8 cellular contexts compared by ENCODE assay signal in genomic region chrX:24464836-24465523, GRCh38. TPM values are rescaled to one million over a fixed set of nuclear protein-coding genes. Genes with fewer than 3 reads are reported as not detected.
DNase-seq lines count a peak whose midpoint lies in the region; ATAC-seq and TF ChIP-seq lines count a peak whose summit lies in the region.

Gene PDK3 (plus strand): TSS chrX:24465286. CDS start chrX:24465456, 170 bp downstream.

- intact Hi-C loops in colonic mucosa (cut with DNase I), result no loop called here

- peak within 1 kb of the TSS; percentile 54 to 81 for H3K9ac ChIP-seq in colonic mucosa (ENCODE audit: low read depth in 2 of 2, low read length in 2 of 2)

- H3K27me3 ChIP-seq in BJ (ENCODE audit: control insufficient read depth, insufficient read depth, low read length), result no peaks in the 10 kb centered on the region
- H3K27me3 ChIP-seq in colonic mucosa, result no peaks in the 10 kb centered on the region

- TF ChIP-seq CTCF in BJ (IDR thresholded peaks at IDR 0.05; ENCODE audit: insufficient read depth, low read depth, low read length) (no peak), colonic mucosa (IDR thresholded peaks at IDR 0.05) (no peak)

- H3K4me3 ChIP-seq in BJ (ENCODE audit: low read depth, low read length), result peak within 1 kb of the TSS; percentile 56
- peak within 1 kb of the TSS; percentile 71 for H3K4me3 ChIP-seq in colonic mucosa

- H3K9me3 ChIP-seq in colonic mucosa, result no peaks in the 10 kb centered on the region

- POLR2A ChIA-PET in BJ (lab: Charles Lee), result no interaction called here

- H3K27ac ChIP-seq in colonic mucosa, result peak within 1 kb of the TSS; percentile 84

- ATAC-seq in GM19324 (IDR thresholded peaks at IDR 0.05; ENCODE audit: low FRiP score, unreplicated experiment) (peak; percentile 96), HG03460 (IDR thresholded peaks at IDR 0.05; ENCODE audit: unreplicated experiment) (peak; percentile 91), left lobe of liver (peak; percentile 98)

- H3K4me1 ChIP-seq in colonic mucosa, result no peaks in the 10 kb centered on the region

- CTCF ChIA-PET in BJ (lab: Yijun Ruan, JAX), result no interaction called here

- DNase-seq in BJ (ENCODE audit: low read depth) (peak; percentile 27), NCI-H524 treated with DMSO at 0.1 percent for 48 hours (lab: John Stamatoyannopoulos, UW) (peak; percentile 70), colonic mucosa (peak; percentile 91), left lobe of liver (ENCODE audit: low spot score) (peak; percentile 94)
- DNase-seq in activated CD4-positive, alpha-beta T cell treated with anti-CD3 and anti-CD28 coated beads for 48 hours, result peak; percentile 86
- peak; percentile 84 for DNase-seq in stimulated activated CD4-positive, alpha-beta T cell treated with anti-CD3 and anti-CD28 coated beads, Interleukin-2, amount 100 ng/mL, for 24 hours

- no peaks in the 10 kb centered on the region for H3K36me3 ChIP-seq in BJ (ENCODE audit: control insufficient read depth, insufficient read depth, low read length)
- no peaks in the 10 kb centered on the region for H3K36me3 ChIP-seq in colonic mucosa

RNA-seq across cellular contexts. Expression of gene PDK3, which starts in this region (rescaled TPM):
- 2.4 and 5.3 TPM in 2 replicates for polyA plus RNA-seq in BJ (2011; rRNA removed)
- 2.7 and 2.9 TPM in 2 replicates for polyA minus RNA-seq in BJ (2011; rRNA and poly(A)+ RNA removed)
- total RNA-seq in colonic mucosa, result 10 to 100 TPM; 18.5 to 37.7 TPM
- total RNA-seq in left lobe of liver, result 12.6 TPM

Comparison
In these comparisons a context has a peak if more than half of its experiments do, and no peak if none do; other contexts are left out.
1. Peak in every context shown above with its lines: DNase-seq, ATAC-seq, H3K4me3 ChIP-seq and H3K27ac ChIP-seq.
2. DNase-seq: peak in every context shown above with its lines; median percentile 94 in left lobe of liver; 91 in colonic mucosa; 86 in activated CD4-positive, alpha-beta T cell treated with anti-CD3 and anti-CD28 coated beads for 48 hours; 84 in stimulated activated CD4-positive, alpha-beta T cell treated with anti-CD3 and anti-CD28 coated beads, Interleukin-2, amount 100 ng/mL, for 24 hours; 70 in NCI-H524 treated with DMSO at 0.1 percent for 48 hours; 27 in BJ.